21 cellular contexts compared by ENCODE assay signal in genomic region chr1:95247607-95248006, GRCh38. TPM values are rescaled to one million over a fixed set of nuclear protein-coding genes. Genes with fewer than 3 reads are reported as not detected.
DNase-seq lines count a peak whose midpoint lies in the region; ATAC-seq, FAIRE-seq and TF ChIP-seq lines count a peak whose summit lies in the region.
"Had no signal": no experiment of that assay in that cellular context is flagged by ENCODE, and none has a peak within 500 bp of the region (broad histone marks: within the 10 kb centered on the region; RNA-seq: fewer than 3 reads in every experiment).

No MANE protein-coding gene starts in this region.

- peak; percentile 83 to 90 (median 86) for ATAC-seq in heart left ventricle
- ATAC-seq: GM23338, Panc1 had no signal

- no TSS peak for BruUV-seq in A673 (replicated peaks; lab: Mats Ljungman, UMichigan)

- CTCF ChIA-PET in A673 (lab: Charles Lee): no interaction called here

- H3K27ac ChIP-seq in A673 (ENCODE audit: low read depth, low read length, poor library complexity, severe bottlenecking): no peak overlapping the region
- peak overlapping the region in 11 of 12 donors; percentile 28 to 75 (median 60) for H3K27ac ChIP-seq in heart left ventricle
- H3K27ac ChIP-seq in tibial artery: no peak overlapping the region
- H3K27ac ChIP-seq: BLaER1 treated with 17β-estradiol and CSF1 and Interleukin-3, amounts not matched to agents 10 nM and 100 nM had no signal

- 50 to 70% (median 60%) methylated on average over 3 of the region's 3 CpGs for WGBS in heart left ventricle, 4 donors

- in situ Hi-C loops in G401 (cut with HindIII; ENCODE audit: low sequenced_read_pairs): no loop called here

- no peaks in the 10 kb centered on the region for H3K27me3 ChIP-seq in A673 (replicated peaks; ENCODE audit: insufficient read depth, low read depth, low read length, poor library complexity)
- H3K27me3 ChIP-seq in heart left ventricle: no peaks in the 10 kb centered on the region
- no peaks in the 10 kb centered on the region for H3K27me3 ChIP-seq in tibial artery
- no peaks in the 10 kb centered on the region for H3K27me3 ChIP-seq in BE2C
- H3K27me3 ChIP-seq: BLaER1 treated with 17β-estradiol and CSF1 and Interleukin-3, amounts not matched to agents 10 nM and 100 nM; MG63 had no signal

- H3K36me3 ChIP-seq in A673 (ENCODE audit: insufficient read depth, low read length, poor library complexity, severe bottlenecking): peaks cover 6% of the 10 kb centered on the region
- H3K36me3 ChIP-seq in heart left ventricle: peaks cover 0 to 47% (median 16%) of the 10 kb centered on the region in 9 donors
- H3K36me3 ChIP-seq in tibial artery: peaks cover 8 to 32% (median 19%) of the 10 kb centered on the region in 3 donors
- no peaks in the 10 kb centered on the region for H3K36me3 ChIP-seq in BE2C

- H3K4me3 ChIP-seq in A673 (ENCODE audit: low read depth, low read length, poor library complexity, severe bottlenecking) (no peak overlapping the region), heart left ventricle (peak overlapping the region in 1 of 12 donors; percentile 22), tibial artery (no peak overlapping the region), BE2C (ENCODE audit: low read depth, low read length) (no peak overlapping the region)
- H3K4me3 ChIP-seq: BLaER1 treated with 17β-estradiol and CSF1 and Interleukin-3, amounts not matched to agents 10 nM and 100 nM; GM23338; MG63 had no signal

- TF ChIP-seq CTCF in A673 (conservative IDR thresholded peaks at IDR 0.05; ENCODE audit: low read depth, low read length): no peak
- TF ChIP-seq CTCF in heart left ventricle (IDR thresholded peaks at IDR 0.05): no peak
- TF ChIP-seq CTCF in tibial artery (IDR thresholded peaks at IDR 0.05): no peak
- TF ChIP-seq CTCF in BE2C (IDR thresholded peaks at IDR 0.05; ENCODE audit: low read depth, low read length): no peak

- no peak for TF ChIP-seq POLR2A in heart left ventricle (IDR thresholded peaks at IDR 0.05)

- H3K4me1 ChIP-seq in A673 (ENCODE audit: insufficient read depth, low read length, poor library complexity, severe bottlenecking): peaks cover 20% of the 10 kb centered on the region
- peaks cover 0 to 54% (median 9%) of the 10 kb centered on the region in 12 donors for H3K4me1 ChIP-seq in heart left ventricle
- no peaks in the 10 kb centered on the region for H3K4me1 ChIP-seq in tibial artery
- peaks cover 3% of the 10 kb centered on the region; the same call in 1 of the 2 replicates for H3K4me1 ChIP-seq in BE2C

- DNase-seq in A673 (ENCODE audit: low spot score): peak; percentile 19
- peak; percentile 29 for DNase-seq in G401 (ENCODE audit: low spot score)
- peak in 4 of 5 donors; percentile 25 to 42 (median 34) for DNase-seq in heart left ventricle
- no peak for DNase-seq in tibial artery
- no peak for DNase-seq in BE2C
- DNase-seq in activated gamma-delta T cell treated with Interleukin-2 at 50 U/mL for 16 hours: no peak
- DNase-seq in HTR-8/SVneo (ENCODE audit: insufficient read length, low spot score): no peak
- DNase-seq: CD4-positive, alpha-beta memory T cell; GDM1; HCEC 1CT; Kasumi-1; MG63; NCI-H1417 treated with DMSO at 0.1 percent for 48 hours; NCI-H187; NCI-H510A; NCI-H748 treated with DMSO at 0.1 percent for 48 hours had no signal

- POLR2A ChIA-PET in A673 (lab: Charles Lee; ENCODE audit: low non-redundant PET): no interaction called here

- intact Hi-C loops in A673 (cut with micrococcal nuclease; ENCODE audit: unreplicated experiment): no loop called here
- intact Hi-C loops in heart left ventricle (cut with DNase I): no loop called here
- intact Hi-C loops in tibial artery (cut with DNase I; ENCODE audit: low total_unique reads): no loop called here

- peak; percentile 55 for FAIRE-seq in islet of Langerhans (lab: Jason Lieb, UNC)
- no peak for FAIRE-seq in HTR-8/SVneo (lab: Jason Lieb, UNC)
- FAIRE-seq: GM18507 had no signal

- H3K9me3 ChIP-seq in A673 (ENCODE audit: low read depth, low read length, poor library complexity, severe bottlenecking): no peaks in the 10 kb centered on the region
- peaks cover 0 to 2% (median 0%) of the 10 kb centered on the region in 12 donors for H3K9me3 ChIP-seq in heart left ventricle
- H3K9me3 ChIP-seq in tibial artery: peaks cover 0 to under 1% (median 0%) of the 10 kb centered on the region in 3 donors
- H3K9me3 ChIP-seq in BE2C: no peaks in the 10 kb centered on the region

RNA-seq across cellular contexts. Expression of gene RWDD3, which starts 13.6 kb away (rescaled TPM):
- total RNA-seq in A673 (2021): 10.2 and 12.1 TPM in 2 replicates
- 15.6 and 19.6 TPM in 2 replicates for total RNA-seq in G401 (2014; rRNA removed; shearing (Covaris generic))
- total RNA-seq in heart left ventricle: 10 to 100 TPM in 7 of 9 donors, 1 to 10 TPM in 2; 8.9 to 24.8 (median 14.8) TPM
- 10 to 100 TPM; 11.2 to 41.1 TPM for polyA plus RNA-seq in heart left ventricle
- polyA plus RNA-seq in BE2C (2012; ENCODE audit: insufficient read depth, insufficient read length, low read depth): 6.3 TPM

Comparison
In these comparisons a context has a peak if more than half of its experiments do, and no peak if none do; other contexts are left out.
1. DNase-seq: peak in A673 (single experiment), G401 (single experiment) and heart left ventricle (4 of 5); none in tibial artery (0 of 2), BE2C (single experiment), activated gamma-delta T cell treated with Interleukin-2 at 50 U/mL for 16 hours (single experiment) and HTR-8/SVneo (single experiment).
2. H3K27ac ChIP-seq: peak in heart left ventricle (11 of 12); none in A673 (single experiment) and tibial artery (0 of 2).